ENCODE assay signal across 1 cellular context in genomic region chr10:70834448-70835151, GRCh38.
TF ChIP-seq lines count a peak whose summit lies in the region.

No MANE protein-coding gene starts in this region.

TF ChIP-seq in SK-N-SH treated with all-trans-retinoic acid at 6 μM for 48 hours, 23 proteins besides CTCF, POLR2A, EP300 and RAD21 (continued from another document):
- TF ChIP-seq TOX (CRISPR knock-in tag; IDR thresholded peaks at IDR 0.05; ENCODE audit: borderline replicate concordance) (no peak), GLIS3 (CRISPR knock-in tag; IDR thresholded peaks at IDR 0.05) (no peak), PPARA (CRISPR knock-in tag; IDR thresholded peaks at IDR 0.05; ENCODE audit: borderline replicate concordance) (no peak), ZFP30 (CRISPR knock-in tag; IDR thresholded peaks at IDR 0.05) (no peak), CSDC2 (CRISPR knock-in tag; IDR thresholded peaks at IDR 0.05) (no peak), RARB (CRISPR knock-in tag; IDR thresholded peaks at IDR 0.05) (no peak), TCF4 (CRISPR knock-in tag; IDR thresholded peaks at IDR 0.05; ENCODE audit: borderline replicate concordance) (no peak), TSHZ2 (CRISPR knock-in tag; IDR thresholded peaks at IDR 0.05) (no peak), ARNTL (CRISPR knock-in tag; IDR thresholded peaks at IDR 0.05; ENCODE audit: borderline replicate concordance, low read depth) (no peak)
- TF ChIP-seq, protein P1, sequence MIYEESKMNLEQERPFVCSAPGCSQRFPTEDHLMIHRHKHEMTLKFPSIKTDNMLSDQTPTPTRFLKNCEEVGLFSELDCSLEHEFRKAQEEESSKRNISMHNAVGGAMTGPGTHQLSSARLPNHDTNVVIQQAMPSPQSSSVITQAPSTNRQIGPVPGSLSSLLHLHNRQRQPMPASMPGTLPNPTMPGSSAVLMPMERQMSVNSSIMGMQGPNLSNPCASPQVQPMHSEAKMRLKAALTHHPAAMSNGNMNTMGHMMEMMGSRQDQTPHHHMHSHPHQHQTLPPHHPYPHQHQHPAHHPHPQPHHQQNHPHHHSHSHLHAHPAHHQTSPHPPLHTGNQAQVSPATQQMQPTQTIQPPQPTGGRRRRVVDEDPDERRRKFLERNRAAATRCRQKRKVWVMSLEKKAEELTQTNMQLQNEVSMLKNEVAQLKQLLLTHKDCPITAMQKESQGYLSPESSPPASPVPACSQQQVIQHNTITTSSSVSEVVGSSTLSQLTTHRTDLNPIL (CRISPR knock-in tag; IDR thresholded peaks at IDR 0.05; ENCODE audit: low read depth), result no peak
TF ChIP-seq in SK-N-SH treated with all-trans-retinoic acid at 6 μM for 48 hours: peak in this region for 0.
